Comparison of ENCODE assay signal across 22 cellular contexts in genomic region chr2:12090072-12090471, GRCh38.
"Had no signal": no experiment of that assay in that cellular context is flagged by ENCODE, and none has a peak within 500 bp of the region (broad histone marks: within the 10 kb centered on the region; RNA-seq: fewer than 3 reads in every experiment).

No MANE protein-coding gene starts in this region.

- H3K4me3 Mint-ChIP-seq: IgD-negative memory B cell had no signal

- H3K4me3 ChIP-seq: PC-9, Peyer's patch, SJCRH30 had no signal

- ATAC-seq: Right ventricle myocardium inferior, SK-N-SH treated with all-trans-retinoic acid at 6 μM for 48 hours had no signal

- H3K9me3 ChIP-seq: Peyer's patch, SJCRH30 had no signal

- H3K36me3 ChIP-seq: Peyer's patch, SJCRH30 had no signal

- DNase-seq: KBM-7, MM.1S, NCI-H1092 treated with DMSO at 0.1 percent for 48 hours, NCI-H1436, NCI-H187, NCI-H2029, NCI-H2081 treated with DMSO at 0.1 percent for 48 hours, NCI-H2171, NCI-H226, NCI-H446, NCI-H510A, NCI-H524 treated with DMSO at 0.1 percent for 48 hours, NCI-H69, NCI-H774, OCI-M1, PC-9, Peyer's patch, SHP77 treated with DMSO at 0.1 percent for 48 hours, SJCRH30 had no signal

- H3K36me3 Mint-ChIP-seq: IgD-negative memory B cell had no signal

- H2AFZ ChIP-seq: PC-9 had no signal

- H3K4me1 ChIP-seq: Peyer's patch had no signal

- H3K27me3 Mint-ChIP-seq: IgD-negative memory B cell had no signal

- H3K27ac ChIP-seq: PC-9, Peyer's patch, SJCRH30 had no signal

- H3K9me3 Mint-ChIP-seq: IgD-negative memory B cell had no signal

- H3K27me3 ChIP-seq: Peyer's patch had no signal

- H3K4me2 ChIP-seq: PC-9 had no signal
